ENCODE assay signal across 18 cellular contexts in the genomic region with DNA sequence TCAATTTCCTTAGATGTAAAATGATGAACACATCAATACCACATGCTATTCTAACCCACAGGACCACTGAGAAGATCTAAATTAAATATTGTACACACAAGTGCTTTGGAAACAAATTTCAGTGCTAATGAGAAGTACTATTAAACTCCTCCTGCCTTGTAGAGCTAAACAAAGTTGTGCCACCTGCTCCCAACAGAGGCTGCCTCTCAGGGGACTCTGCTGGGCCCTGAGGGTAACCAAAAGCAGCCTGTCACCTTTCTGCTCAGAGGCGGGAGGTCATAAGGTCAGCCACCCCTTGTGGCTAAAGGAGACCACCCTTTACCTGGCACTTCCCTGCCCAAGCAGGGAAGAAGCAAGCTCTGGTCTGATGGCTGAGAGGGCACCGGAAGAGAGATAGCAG. TPM values are rescaled to one million over a fixed set of nuclear protein-coding genes. Genes with fewer than 3 reads are reported as not detected.
DNase-seq lines count a peak whose midpoint lies in the region; ATAC-seq and TF ChIP-seq lines count a peak whose summit lies in the region.
"Had no signal": no experiment of that assay in that cellular context is flagged by ENCODE, and none has a peak within 500 bp of the region (broad histone marks: within the 10 kb centered on the region; RNA-seq: fewer than 3 reads in every experiment).

No MANE protein-coding gene starts in this region.

- POLR2A ChIA-PET in CD4-positive, alpha-beta T cell (lab: Charles Lee): interaction anchor here (2.8 kb wide), 1 partner anchor 11 kb away, joined by 13 read pairs; no protein-coding TSS in a partner anchor
- POLR2A ChIA-PET in WTC11 (lab: Charles Lee): no interaction called here

- no peak for ATAC-seq in CD4-positive, alpha-beta T cell (ENCODE audit: poor library complexity)
- ATAC-seq in WTC11 (no peak), GM21423 (IDR thresholded peaks at IDR 0.05; ENCODE audit: unreplicated experiment) (no peak)
- ATAC-seq: A549; activated T-cell treated with anti-CD3 and anti-CD28 coated beads, Interleukin-2, amount 50 U/mL, for 4 hours; mucosa of descending colon had no signal

- peak overlapping the region; percentile 40 for H3K27ac Mint-ChIP-seq in CD4-positive, alpha-beta T cell
- peak overlapping the region; percentile 54 for H3K27ac Mint-ChIP-seq in WTC11
- H3K27ac Mint-ChIP-seq: activated CD4-positive, alpha-beta T cell treated with anti-CD3 and anti-CD28 coated beads, Interleukin-2, amount 10 ng/mL, durations not matched to agents 7 days and 5 days; T-helper 2 cell treated with Interferon-gamma antibody and Interleukin-4, amounts not matched to agents 5 μg/mL and 100 μg/mL, for 36 hours had no signal

- peaks cover 23% of the 10 kb centered on the region for H3K36me3 ChIP-seq in neutrophil

- H3K4me1 Mint-ChIP-seq in CD4-positive, alpha-beta T cell (ENCODE audit: low read depth): peaks cover 61% of the 10 kb centered on the region
- H3K4me1 Mint-ChIP-seq in WTC11: peaks cover 41% of the 10 kb centered on the region

- H3K27me3 ChIP-seq in CD4-positive, alpha-beta T cell (ENCODE audit: control insufficient read depth, insufficient read depth, low read length): no peaks in the 10 kb centered on the region
- no peaks in the 10 kb centered on the region for H3K27me3 ChIP-seq in neutrophil

- intact Hi-C loops in CD4-positive, alpha-beta T cell (cut with DNase I, micrococcal nuclease): no loop called here

- H3K36me3 Mint-ChIP-seq in CD4-positive, alpha-beta T cell (ENCODE audit: low read depth): peaks cover under 1% of the 10 kb centered on the region
- 0 out of 2 replicates have a peak, but pooled peaks cover 3% of the 10 kb centered on the region for H3K36me3 Mint-ChIP-seq in WTC11

- no peak overlapping the region for H3K4me3 ChIP-seq in neutrophil (ENCODE audit: low read depth in 1 of 2, low read length in 1 of 2)
- H3K4me3 ChIP-seq: A549, mucosa of descending colon had no signal

- no peaks in the 10 kb centered on the region for H3K27me3 Mint-ChIP-seq in CD4-positive, alpha-beta T cell
- H3K27me3 Mint-ChIP-seq in WTC11 (ENCODE audit: low read depth): no peaks in the 10 kb centered on the region
- H3K27me3 Mint-ChIP-seq: activated CD4-positive, alpha-beta T cell treated with anti-CD3 and anti-CD28 coated beads, Interleukin-2, amount 10 ng/mL, durations not matched to agents 7 days and 5 days had no signal

- no peak for TF ChIP-seq CTCF in CD4-positive, alpha-beta T cell (IDR thresholded peaks at IDR 0.05)
- TF ChIP-seq CTCF in WTC11 (IDR thresholded peaks at IDR 0.05) (no peak), neutrophil (IDR thresholded peaks at IDR 0.05) (no peak)

- peaks cover 37 to 48% of the 10 kb centered on the region in 2 experiments for H3K4me1 ChIP-seq in neutrophil (ENCODE audit: control insufficient read depth in 1 of 2, insufficient read depth in 1 of 2, low read depth in 1 of 2, low read length in 1 of 2)

- no peaks in the 10 kb centered on the region for H3K9me3 Mint-ChIP-seq in CD4-positive, alpha-beta T cell
- no peaks in the 10 kb centered on the region for H3K9me3 Mint-ChIP-seq in WTC11
- H3K9me3 Mint-ChIP-seq: activated CD4-positive, alpha-beta T cell treated with anti-CD3 and anti-CD28 coated beads, Interleukin-2, amount 10 ng/mL, durations not matched to agents 7 days and 5 days; activated T-cell treated with anti-CD3 and anti-CD28 coated beads, Interleukin-2, amount 50 U/mL, for 4 hours; T-helper 2 cell treated with Interferon-gamma antibody and Interleukin-4, amounts not matched to agents 5 μg/mL and 100 μg/mL, for 36 hours had no signal

- CTCF ChIA-PET in CD4-positive, alpha-beta T cell (lab: Charles Lee): no interaction called here
- CTCF ChIA-PET in WTC11 (lab: Charles Lee): interaction anchor here (0.6 to 1.2 kb wide), 2 partner anchors 46 kb away, joined by 3 to 5 read pairs; no protein-coding TSS in a partner anchor

- no peak overlapping the region for H3K27ac ChIP-seq in CD4-positive, alpha-beta T cell (ENCODE audit: low read depth, low read length)
- peak overlapping the region; percentile 60 for H3K27ac ChIP-seq in neutrophil
- H3K27ac ChIP-seq: A549, parathyroid adenoma had no signal

- DNase-seq in NCI-H1694 treated with DMSO at 0.1 percent for 48 hours (lab: John Stamatoyannopoulos, UW) (peak; percentile 15), NCI-H1694 (lab: John Stamatoyannopoulos, UW) (no peak), WTC11 (ENCODE audit: low spot score) (no peak), HCEC 1CT (no peak), NCI-H1092 treated with DMSO at 0.1 percent for 48 hours (lab: John Stamatoyannopoulos, UW) (no peak)
- no peak for DNase-seq in CD4-positive, alpha-beta T cell
- DNase-seq: activated CD4-positive, alpha-beta T cell treated with anti-CD3 and anti-CD28 coated beads, Interleukin-2, amount 10 ng/mL, durations not matched to agents 7 days and 5 days; activated T-cell treated with anti-CD3 and anti-CD28 coated beads, Interleukin-2, amount 50 U/mL, for 4 hours; GDM1; kidney glomerular epithelial cell; NCI-H1105; SHP77 had no signal

- H3K9me3 ChIP-seq in CD4-positive, alpha-beta T cell (ENCODE audit: control insufficient read depth, low read length): no peaks in the 10 kb centered on the region
- H3K9me3 ChIP-seq in neutrophil: no peaks in the 10 kb centered on the region
- H3K9me3 ChIP-seq: A549, mucosa of descending colon had no signal

- H3K4me3 Mint-ChIP-seq in CD4-positive, alpha-beta T cell: no peak overlapping the region
- no peak overlapping the region for H3K4me3 Mint-ChIP-seq in WTC11
- H3K4me3 Mint-ChIP-seq: activated CD4-positive, alpha-beta T cell treated with anti-CD3 and anti-CD28 coated beads, Interleukin-2, amount 10 ng/mL, durations not matched to agents 7 days and 5 days; activated T-cell treated with anti-CD3 and anti-CD28 coated beads, Interleukin-2, amount 50 U/mL, for 4 hours; T-helper 2 cell treated with Interferon-gamma antibody and Interleukin-4, amounts not matched to agents 5 μg/mL and 100 μg/mL, for 36 hours had no signal

TF ChIP-seq in WTC11, 78 proteins besides CTCF, POLR2A, EP300 and RAD21 (continues in another document):
- TF ChIP-seq, protein P1, sequence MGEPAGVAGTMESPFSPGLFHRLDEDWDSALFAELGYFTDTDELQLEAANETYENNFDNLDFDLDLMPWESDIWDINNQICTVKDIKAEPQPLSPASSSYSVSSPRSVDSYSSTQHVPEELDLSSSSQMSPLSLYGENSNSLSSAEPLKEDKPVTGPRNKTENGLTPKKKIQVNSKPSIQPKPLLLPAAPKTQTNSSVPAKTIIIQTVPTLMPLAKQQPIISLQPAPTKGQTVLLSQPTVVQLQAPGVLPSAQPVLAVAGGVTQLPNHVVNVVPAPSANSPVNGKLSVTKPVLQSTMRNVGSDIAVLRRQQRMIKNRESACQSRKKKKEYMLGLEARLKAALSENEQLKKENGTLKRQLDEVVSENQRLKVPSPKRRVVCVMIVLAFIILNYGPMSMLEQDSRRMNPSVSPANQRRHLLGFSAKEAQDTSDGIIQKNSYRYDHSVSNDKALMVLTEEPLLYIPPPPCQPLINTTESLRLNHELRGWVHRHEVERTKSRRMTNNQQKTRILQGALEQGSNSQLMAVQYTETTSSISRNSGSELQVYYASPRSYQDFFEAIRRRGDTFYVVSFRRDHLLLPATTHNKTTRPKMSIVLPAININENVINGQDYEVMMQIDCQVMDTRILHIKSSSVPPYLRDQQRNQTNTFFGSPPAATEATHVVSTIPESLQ (CRISPR knock-in tag; IDR thresholded peaks at IDR 0.05): no peak
- TF ChIP-seq ZNF121 (CRISPR knock-in tag; IDR thresholded peaks at IDR 0.05) (no peak), ZNF396 (CRISPR knock-in tag; IDR thresholded peaks at IDR 0.05; ENCODE audit: borderline replicate concordance) (no peak), FOXJ3 (CRISPR knock-in tag; IDR thresholded peaks at IDR 0.05; ENCODE audit: borderline replicate concordance) (no peak), MYBL2 (CRISPR knock-in tag; IDR thresholded peaks at IDR 0.05) (no peak)
- TF ChIP-seq, protein P2, sequence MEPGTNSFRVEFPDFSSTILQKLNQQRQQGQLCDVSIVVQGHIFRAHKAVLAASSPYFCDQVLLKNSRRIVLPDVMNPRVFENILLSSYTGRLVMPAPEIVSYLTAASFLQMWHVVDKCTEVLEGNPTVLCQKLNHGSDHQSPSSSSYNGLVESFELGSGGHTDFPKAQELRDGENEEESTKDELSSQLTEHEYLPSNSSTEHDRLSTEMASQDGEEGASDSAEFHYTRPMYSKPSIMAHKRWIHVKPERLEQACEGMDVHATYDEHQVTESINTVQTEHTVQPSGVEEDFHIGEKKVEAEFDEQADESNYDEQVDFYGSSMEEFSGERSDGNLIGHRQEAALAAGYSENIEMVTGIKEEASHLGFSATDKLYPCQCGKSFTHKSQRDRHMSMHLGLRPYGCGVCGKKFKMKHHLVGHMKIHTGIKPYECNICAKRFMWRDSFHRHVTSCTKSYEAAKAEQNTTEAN (CRISPR knock-in tag; IDR thresholded peaks at IDR 0.05): no peak
- TF ChIP-seq, protein P3, sequence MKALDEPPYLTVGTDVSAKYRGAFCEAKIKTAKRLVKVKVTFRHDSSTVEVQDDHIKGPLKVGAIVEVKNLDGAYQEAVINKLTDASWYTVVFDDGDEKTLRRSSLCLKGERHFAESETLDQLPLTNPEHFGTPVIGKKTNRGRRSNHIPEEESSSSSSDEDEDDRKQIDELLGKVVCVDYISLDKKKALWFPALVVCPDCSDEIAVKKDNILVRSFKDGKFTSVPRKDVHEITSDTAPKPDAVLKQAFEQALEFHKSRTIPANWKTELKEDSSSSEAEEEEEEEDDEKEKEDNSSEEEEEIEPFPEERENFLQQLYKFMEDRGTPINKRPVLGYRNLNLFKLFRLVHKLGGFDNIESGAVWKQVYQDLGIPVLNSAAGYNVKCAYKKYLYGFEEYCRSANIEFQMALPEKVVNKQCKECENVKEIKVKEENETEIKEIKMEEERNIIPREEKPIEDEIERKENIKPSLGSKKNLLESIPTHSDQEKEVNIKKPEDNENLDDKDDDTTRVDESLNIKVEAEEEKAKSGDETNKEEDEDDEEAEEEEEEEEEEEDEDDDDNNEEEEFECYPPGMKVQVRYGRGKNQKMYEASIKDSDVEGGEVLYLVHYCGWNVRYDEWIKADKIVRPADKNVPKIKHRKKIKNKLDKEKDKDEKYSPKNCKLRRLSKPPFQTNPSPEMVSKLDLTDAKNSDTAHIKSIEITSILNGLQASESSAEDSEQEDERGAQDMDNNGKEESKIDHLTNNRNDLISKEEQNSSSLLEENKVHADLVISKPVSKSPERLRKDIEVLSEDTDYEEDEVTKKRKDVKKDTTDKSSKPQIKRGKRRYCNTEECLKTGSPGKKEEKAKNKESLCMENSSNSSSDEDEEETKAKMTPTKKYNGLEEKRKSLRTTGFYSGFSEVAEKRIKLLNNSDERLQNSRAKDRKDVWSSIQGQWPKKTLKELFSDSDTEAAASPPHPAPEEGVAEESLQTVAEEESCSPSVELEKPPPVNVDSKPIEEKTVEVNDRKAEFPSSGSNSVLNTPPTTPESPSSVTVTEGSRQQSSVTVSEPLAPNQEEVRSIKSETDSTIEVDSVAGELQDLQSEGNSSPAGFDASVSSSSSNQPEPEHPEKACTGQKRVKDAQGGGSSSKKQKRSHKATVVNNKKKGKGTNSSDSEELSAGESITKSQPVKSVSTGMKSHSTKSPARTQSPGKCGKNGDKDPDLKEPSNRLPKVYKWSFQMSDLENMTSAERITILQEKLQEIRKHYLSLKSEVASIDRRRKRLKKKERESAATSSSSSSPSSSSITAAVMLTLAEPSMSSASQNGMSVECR (CRISPR knock-in tag; IDR thresholded peaks at IDR 0.05; ENCODE audit: borderline replicate concordance): no peak

RNA-seq across cellular contexts. Expression of a gene that starts 6.3 kb away (rescaled TPM):
- total RNA-seq in CD4-positive, alpha-beta T cell: 10 to 100 TPM; 14.2 to 19.0 TPM
- total RNA-seq in WTC11 (2021): 22.0 to 25.1 TPM (median 22.5 TPM) in 3 replicates
